ENCODE assay signal across 15 cellular contexts in genomic region chr11:13831707-13832106, GRCh38.
DNase-seq lines count a peak whose midpoint lies in the region; ATAC-seq and TF ChIP-seq lines count a peak whose summit lies in the region.
"Had no signal": no experiment of that assay in that cellular context is flagged by ENCODE, and none has a peak within 500 bp of the region (broad histone marks: within the 10 kb centered on the region; RNA-seq: fewer than 3 reads in every experiment).

No MANE protein-coding gene starts in this region.

- no peak for TF ChIP-seq CTCF in body of pancreas (IDR thresholded peaks at IDR 0.05)

- no peaks in the 10 kb centered on the region for H3K27me3 ChIP-seq in body of pancreas

- ATAC-seq in body of pancreas (no peak), GM21825 (IDR thresholded peaks at IDR 0.05; ENCODE audit: unreplicated experiment) (no peak)
- ATAC-seq: right cardiac atrium, WTC11 had no signal

- no peaks in the 10 kb centered on the region for H3K9me3 ChIP-seq in body of pancreas

- no peaks in the 10 kb centered on the region for H3K4me1 ChIP-seq in body of pancreas

- no peak overlapping the region for H3K4me3 ChIP-seq in body of pancreas

- no peak for TF ChIP-seq POLR2A in body of pancreas (IDR thresholded peaks at IDR 0.05)

- H3K36me3 ChIP-seq in body of pancreas (replicated peaks in 1 of 2; ENCODE audit: insufficient read depth in 1 of 2, low read depth in 2 of 2) = no peaks in the 10 kb centered on the region

- DNase-seq in D341Med (ENCODE audit: low spot score) (peak; percentile 31), NCI-H128 (lab: John Stamatoyannopoulos, UW; ENCODE audit: unreplicated experiment) (peak; percentile 34), NCI-H510A (lab: John Stamatoyannopoulos, UW) (peak; percentile 15), body of pancreas (peak; percentile 18 to 63 (median 31)), cerebellar nuclear complex (lab: John Stamatoyannopoulos, UW) (no peak), superior temporal gyrus (ENCODE audit: extremely low spot score) (no peak)
- DNase-seq in activated CD4-positive, CD25-positive, alpha-beta regulatory T cell (lab: John Stamatoyannopoulos, UW) = no peak
- DNase-seq: central memory CD4-positive, alpha-beta T cell; effector CD8-positive, alpha-beta T cell; head of caudate nucleus; MM.1S; right cardiac atrium; T-helper 1 cell had no signal

- intact Hi-C loops in body of pancreas (cut with DNase I) = no loop called here

- H3K27ac ChIP-seq in body of pancreas = no peak overlapping the region

Comparison
In these comparisons a context has a peak if more than half of its experiments do, and no peak if none do; other contexts are left out.
1. DNase-seq: peak in D341Med (single experiment), NCI-H128 (single experiment), NCI-H510A (single experiment) and body of pancreas (4 of 4); none in activated CD4-positive, CD25-positive, alpha-beta regulatory T cell (0 of 4), cerebellar nuclear complex (0 of 2) and superior temporal gyrus (single experiment).